ENCODE assay signal across 8 cellular contexts in genomic region chr17:79993390-79994221, GRCh38. TPM values are rescaled to one million over a fixed set of nuclear protein-coding genes. Genes with fewer than 3 reads are reported as not detected.
A peak's percentile ranks its signal among the peaks of the same experiment; 100 is the strongest.
DNase-seq lines count a peak whose midpoint lies in the region; ATAC-seq and TF ChIP-seq lines count a peak whose summit lies in the region.

No MANE protein-coding gene starts in this region.

- peaks cover 37% of the 10 kb centered on the region for H3K4me1 Mint-ChIP-seq in activated CD4-positive, alpha-beta T cell treated with anti-CD3 and anti-CD28 coated beads, Interleukin-2, amount 10 ng/mL, durations not matched to agents 24 days and 14 days

- TF ChIP-seq CTCF in ovary (IDR thresholded peaks at IDR 0.05), result no peak

- H3K9me3 Mint-ChIP-seq in activated CD4-positive, alpha-beta T cell treated with anti-CD3 and anti-CD28 coated beads, Interleukin-2, amount 10 ng/mL, durations not matched to agents 24 days and 14 days, result no peaks in the 10 kb centered on the region

- peaks cover 39% of the 10 kb centered on the region for H3K4me1 ChIP-seq in ovary (ENCODE audit: insufficient read depth)
- no peaks in the 10 kb centered on the region for H3K4me1 ChIP-seq in aorta (ENCODE audit: control insufficient read depth in 1 of 2, insufficient read depth in 2 of 2, low read length in 2 of 2)

- H3K27me3 Mint-ChIP-seq in activated CD4-positive, alpha-beta T cell treated with anti-CD3 and anti-CD28 coated beads, Interleukin-2, amount 10 ng/mL, durations not matched to agents 24 days and 14 days, result peaks cover 6% of the 10 kb centered on the region

- intact Hi-C loops in activated CD4-positive, alpha-beta T cell treated with anti-CD3 and anti-CD28 coated beads, Interleukin-2, amount 10 ng/mL, durations not matched to agents 24 days and 14 days (cut with micrococcal nuclease), result loop anchor here (2.0 to 10.0 kb wide), 4 partner anchors 151 to 261 kb away; partner anchors contain the start of gene CBX8
- intact Hi-C loops in ovary (cut with DNase I), result loop anchor here in 3 of 4 donors (2.0 to 5.0 kb wide), 4 partner anchors 151 to 251 kb away; no protein-coding TSS in a partner anchor
- intact Hi-C loops in aorta (cut with DNase I), result loop anchor here (2.0 to 5.0 kb wide), 4 partner anchors 151 to 251 kb away; no protein-coding TSS in a partner anchor

- no peaks in the 10 kb centered on the region for H3K9me3 ChIP-seq in ovary
- H3K9me3 ChIP-seq in aorta (ENCODE audit: control insufficient read depth, low read length), result no peaks in the 10 kb centered on the region

- WGBS in ovary, 3 donors, result 35 to 47% (median 43%) methylated on average over 22 of the region's 22 CpGs
- WGBS in aorta, 2 donors, result 86 to 88% methylated on average over 22 of the region's 22 CpGs

- H3K36me3 Mint-ChIP-seq in activated CD4-positive, alpha-beta T cell treated with anti-CD3 and anti-CD28 coated beads, Interleukin-2, amount 10 ng/mL, durations not matched to agents 24 days and 14 days (ENCODE audit: low read depth), result no peaks in the 10 kb centered on the region

- DNase-seq in ELR (ENCODE audit: low read depth), result peak; percentile 90
- DNase-seq in NCI-H2029 (lab: John Stamatoyannopoulos, UW), result peak; percentile 73
- peak; percentile 81 for DNase-seq in activated CD4-positive, alpha-beta T cell treated with anti-CD3 and anti-CD28 coated beads, Interleukin-2, amount 10 ng/mL, durations not matched to agents 24 days and 14 days
- peak; percentile 69 for DNase-seq in fibroblast of gingiva (ENCODE audit: low read depth)
- DNase-seq in ovary, result peak; percentile 87 to 93 (median 91)
- peak; percentile 79 to 87 for DNase-seq in aorta
- no peak for DNase-seq in KG1 (lab: John Stamatoyannopoulos, UW)
- no peak for DNase-seq in inferior parietal cortex (ENCODE audit: extremely low spot score)

- no peak overlapping the region for H3K4me3 ChIP-seq in ovary
- no peak overlapping the region for H3K4me3 ChIP-seq in aorta (ENCODE audit: low read length in 2 of 2)

- TF ChIP-seq EP300 in ovary (IDR thresholded peaks at IDR 0.05), result no peak

- H3K4me3 Mint-ChIP-seq in activated CD4-positive, alpha-beta T cell treated with anti-CD3 and anti-CD28 coated beads, Interleukin-2, amount 10 ng/mL, durations not matched to agents 24 days and 14 days, result peak overlapping the region; percentile 79

- peak overlapping the region; percentile 69 for H3K27ac Mint-ChIP-seq in activated CD4-positive, alpha-beta T cell treated with anti-CD3 and anti-CD28 coated beads, Interleukin-2, amount 10 ng/mL, durations not matched to agents 24 days and 14 days

- no peak for TF ChIP-seq POLR2A in ovary (IDR thresholded peaks at IDR 0.05)

- H3K27ac ChIP-seq in ovary (peak overlapping the region; percentile 67 to 72), aorta (ENCODE audit: low read depth in 1 of 2, low read length in 2 of 2) (no peak overlapping the region)

- ATAC-seq in aorta (ENCODE audit: low FRiP score), result peak; percentile 54

- H3K27me3 ChIP-seq in ovary, result no peaks in the 10 kb centered on the region
- no peaks in the 10 kb centered on the region for H3K27me3 ChIP-seq in aorta (ENCODE audit: control insufficient read depth in 1 of 2, insufficient read depth in 2 of 2, low read length in 1 of 2)

- H3K36me3 ChIP-seq in ovary (no peaks in the 10 kb centered on the region), aorta (ENCODE audit: control insufficient read depth in 1 of 2, insufficient read depth in 2 of 2, low read length in 1 of 2) (no peaks in the 10 kb centered on the region)

RNA-seq across cellular contexts. Expression of gene TBC1D16, which starts 42.1 kb away (rescaled TPM):
- total RNA-seq in activated CD4-positive, alpha-beta T cell treated with anti-CD3 and anti-CD28 coated beads, Interleukin-2, amount 10 ng/mL, durations not matched to agents 24 days and 14 days, result 1.4 and 1.9 TPM in 2 replicates
- total RNA-seq in ovary (10 to 100 TPM in 6 of 7 donors, 1 to 10 TPM in 1; 9.3 to 40.5 (median 29.3) TPM), aorta (10 to 100 TPM; 42.5 to 43.6 TPM)
- polyA plus RNA-seq in ovary (10 to 100 TPM in 1 of 2 donors, 1 to 10 TPM in 1; 9.9 to 11.9 TPM), aorta (10 to 100 TPM in 1 of 2 donors, 1 to 10 TPM in 1; 6.4 to 12.8 TPM)

RNA-seq across cellular contexts. Expression of gene CCDC40, which starts 42.8 kb away (rescaled TPM):
- 0.37 and 0.54 TPM in 2 replicates for total RNA-seq in activated CD4-positive, alpha-beta T cell treated with anti-CD3 and anti-CD28 coated beads, Interleukin-2, amount 10 ng/mL, durations not matched to agents 24 days and 14 days
- total RNA-seq in ovary (10 to 100 TPM in 1 of 7 donors, 1 to 10 TPM in 6; 3.7 to 27.8 (median 6.0) TPM), aorta (10 to 100 TPM in 1 of 2 donors, 1 to 10 TPM in 1; 3.3 to 11.3 TPM)
- polyA plus RNA-seq in ovary (1 to 10 TPM; 1.5 to 6.3 TPM), aorta (1 to 10 TPM; 2.6 to 6.8 TPM)

Comparison
In these comparisons a context has a peak if more than half of its experiments do, and no peak if none do; other contexts are left out.
1. DNase-seq: peak in ELR (single experiment), NCI-H2029 (single experiment), activated CD4-positive, alpha-beta T cell treated with anti-CD3 and anti-CD28 coated beads, Interleukin-2, amount 10 ng/mL, durations not matched to agents 24 days and 14 days (single experiment), fibroblast of gingiva (single experiment), ovary (5 of 5) and aorta (2 of 2); none in KG1 (single experiment) and inferior parietal cortex (single experiment).
2. H3K27ac ChIP-seq: peak in ovary (2 of 2); none in aorta (0 of 2).